ENCODE assay signal across 10 cellular contexts in genomic region chr5:133995341-133995740, GRCh38. TPM values are rescaled to one million over a fixed set of nuclear protein-coding genes. Genes with fewer than 3 reads are reported as not detected.
DNase-seq lines count a peak whose midpoint lies in the region; ATAC-seq and TF ChIP-seq lines count a peak whose summit lies in the region.
"Had no signal": no experiment of that assay in that cellular context is flagged by ENCODE, and none has a peak within 500 bp of the region (broad histone marks: within the 10 kb centered on the region; RNA-seq: fewer than 3 reads in every experiment).

No MANE protein-coding gene starts in this region.

- no peaks in the 10 kb centered on the region for H3K27me3 ChIP-seq in mammary epithelial cell (ENCODE audit: insufficient read depth, low read length)
- no peaks in the 10 kb centered on the region for H3K27me3 ChIP-seq in subcutaneous abdominal adipose tissue (ENCODE audit: control insufficient read depth in 5 of 5, insufficient read depth in 4 of 5, low read length in 5 of 5)

- no peak for DNase-seq in MCF 10A (ENCODE audit: unreplicated experiment)
- no peak for DNase-seq in mammary epithelial cell
- no peak for DNase-seq in activated naive CD8-positive, alpha-beta T cell treated with anti-CD3 and anti-CD28 coated beads, Interleukin-2, amount 50 U/mL, for 24 hours
- DNase-seq in iris pigment epithelial cell (ENCODE audit: low read depth), result peak; percentile 8
- DNase-seq in GDM1 (lab: John Stamatoyannopoulos, UW), result no peak
- no peak for DNase-seq in stimulated activated CD4-positive, alpha-beta T cell treated with anti-CD3 and anti-CD28 coated beads, Interleukin-4, amount 100 ng/mL, for 4 hours
- DNase-seq in cerebellar cortex (ENCODE audit: low spot score), result no peak
- DNase-seq: NCI-H1048, T-helper 1 cell had no signal

- H3K36me3 Mint-ChIP-seq in MCF 10A (ENCODE audit: insufficient read depth, unreplicated experiment), result peaks cover 48% of the 10 kb centered on the region
- peaks cover 40% of the 10 kb centered on the region for H3K36me3 Mint-ChIP-seq in activated naive CD8-positive, alpha-beta T cell treated with anti-CD3 and anti-CD28 coated beads, Interleukin-2, amount 50 U/mL, for 24 hours (ENCODE audit: low read depth)

- peak; percentile 30 for ATAC-seq in activated naive CD8-positive, alpha-beta T cell treated with anti-CD3 and anti-CD28 coated beads, Interleukin-2, amount 50 U/mL, for 24 hours

- H3K27me3 Mint-ChIP-seq in MCF 10A (ENCODE audit: insufficient read depth, unreplicated experiment), result no peaks in the 10 kb centered on the region
- no peaks in the 10 kb centered on the region for H3K27me3 Mint-ChIP-seq in activated naive CD8-positive, alpha-beta T cell treated with anti-CD3 and anti-CD28 coated beads, Interleukin-2, amount 50 U/mL, for 24 hours

- no peak overlapping the region for H3K4me2 ChIP-seq in mammary epithelial cell (ENCODE audit: insufficient read depth, low read depth, low read length)

- BruUV-seq in MCF 10A (replicated peaks; lab: Mats Ljungman, UMichigan) (no TSS peak), mammary epithelial cell (replicated peaks; lab: Mats Ljungman, UMichigan) (no TSS peak)

- dilution Hi-C loops in mammary epithelial cell (cut with HindIII; ENCODE audit: low sequenced_read_pairs), result no loop called here

- no peaks in the 10 kb centered on the region for H3K9me3 ChIP-seq in mammary epithelial cell (replicated peaks; ENCODE audit: insufficient read depth, low read length)
- H3K9me3 ChIP-seq in subcutaneous abdominal adipose tissue (ENCODE audit: control insufficient read depth in 5 of 5, low read length in 5 of 5), result no peaks in the 10 kb centered on the region

- H3K4me3 ChIP-seq in mammary epithelial cell (replicated peaks in 1 of 3; ENCODE audit: insufficient read depth in 1 of 3, low read depth in 2 of 3, low read length in 3 of 3) (no peak overlapping the region), subcutaneous abdominal adipose tissue (ENCODE audit: low read depth in 1 of 5, low read length in 5 of 5) (no peak overlapping the region)

- CTCF ChIA-PET in MCF 10A (lab: Yijun Ruan, JAX) (interaction anchor here (0.7 to 7.9 kb wide), 4 partner anchors 15 to 884 kb away, joined by 3 to 79 read pairs (median 3); no protein-coding TSS in a partner anchor), mammary epithelial cell (lab: Charles Lee; ENCODE audit: low non-redundant PET) (no interaction called here)

- H3K36me3 ChIP-seq in mammary epithelial cell (ENCODE audit: insufficient read depth, low read length), result peaks cover 9% of the 10 kb centered on the region
- H3K36me3 ChIP-seq in subcutaneous abdominal adipose tissue (ENCODE audit: control insufficient read depth in 5 of 5, insufficient read depth in 5 of 5, low read length in 5 of 5), result peaks cover 4 to 14% (median 11%) of the 10 kb centered on the region in 5 donors

- H4K20me1 ChIP-seq in mammary epithelial cell (ENCODE audit: insufficient read depth, low read length), result peaks cover 55% of the 10 kb centered on the region

- in situ Hi-C loops in mammary epithelial cell (cut with MboI; ENCODE audit: low sequenced_read_pairs in 2 of 2), result no loop called here

- H3K9ac ChIP-seq in mammary epithelial cell (ENCODE audit: insufficient read depth, low read length), result no peak overlapping the region
- peak overlapping the region in 3 of 5 donors; percentile 5 to 57 (median 30) for H3K9ac ChIP-seq in subcutaneous abdominal adipose tissue (ENCODE audit: low read length in 5 of 5)

- no peaks in the 10 kb centered on the region for H3K9me3 Mint-ChIP-seq in MCF 10A (ENCODE audit: unreplicated experiment)
- H3K9me3 Mint-ChIP-seq in activated naive CD8-positive, alpha-beta T cell treated with anti-CD3 and anti-CD28 coated beads, Interleukin-2, amount 50 U/mL, for 24 hours, result no peaks in the 10 kb centered on the region

- peaks cover 49% of the 10 kb centered on the region for H3K4me1 Mint-ChIP-seq in MCF 10A (ENCODE audit: insufficient read depth, unreplicated experiment)
- H3K4me1 Mint-ChIP-seq in activated naive CD8-positive, alpha-beta T cell treated with anti-CD3 and anti-CD28 coated beads, Interleukin-2, amount 50 U/mL, for 24 hours, result peaks cover 50% of the 10 kb centered on the region

- TF ChIP-seq CTCF in MCF 10A (IDR thresholded peaks at IDR 0.05; ENCODE audit: unreplicated experiment), result no peak
- TF ChIP-seq CTCF in mammary epithelial cell (conservative IDR thresholded peaks at IDR 0.05 in 1 of 2, IDR thresholded peaks at IDR 0.05 in 1 of 2; ENCODE audit: extremely low read depth in 1 of 2, insufficient read depth in 1 of 2, low read depth in 1 of 2, low read length in 2 of 2), result no peak

- intact Hi-C loops in MCF 10A (cut with micrococcal nuclease), result no loop called here
- intact Hi-C loops in mammary epithelial cell (cut with micrococcal nuclease), result no loop called here

- H2AFZ ChIP-seq in mammary epithelial cell (ENCODE audit: low read depth, low read length), result no peak overlapping the region

- no peak overlapping the region for H3K27ac ChIP-seq in mammary epithelial cell (ENCODE audit: insufficient read depth, low read depth, low read length)
- H3K27ac ChIP-seq in subcutaneous abdominal adipose tissue (ENCODE audit: low read depth, low read length), result no peak overlapping the region

- 80% methylated on average over 8 of the region's 8 CpGs for WGBS in mammary epithelial cell (ENCODE audit: low coverage, missing lambda C conversion rate)

- no peak overlapping the region for H3K4me3 Mint-ChIP-seq in MCF 10A (ENCODE audit: unreplicated experiment)
- H3K4me3 Mint-ChIP-seq in activated naive CD8-positive, alpha-beta T cell treated with anti-CD3 and anti-CD28 coated beads, Interleukin-2, amount 50 U/mL, for 24 hours, result no peak overlapping the region

- POLR2A ChIA-PET in MCF 10A (lab: Yijun Ruan, JAX), result interaction anchor here (0.6 to 4.9 kb wide), 3 partner anchors 9 to 973 kb away, joined by 3 to 51 read pairs (median 4); partner anchors contain the start of gene VDAC1

- peak overlapping the region; percentile 20 for H3K27ac Mint-ChIP-seq in MCF 10A (ENCODE audit: low read depth, unreplicated experiment)
- H3K27ac Mint-ChIP-seq in activated naive CD8-positive, alpha-beta T cell treated with anti-CD3 and anti-CD28 coated beads, Interleukin-2, amount 50 U/mL, for 24 hours, result peak overlapping the region; percentile 53

- H3K4me1 ChIP-seq in mammary epithelial cell (ENCODE audit: insufficient read depth, low read length) (peaks cover 17% of the 10 kb centered on the region), subcutaneous abdominal adipose tissue (ENCODE audit: control insufficient read depth in 5 of 5, insufficient read depth in 5 of 5, low read length in 5 of 5) (peaks cover 8 to 48% (median 37%) of the 10 kb centered on the region in 5 donors)

- peaks cover 99% of the 10 kb centered on the region for H3K79me2 ChIP-seq in mammary epithelial cell (ENCODE audit: insufficient read depth, low read length)

RNA-seq across cellular contexts. Expression of gene VDAC1, which starts 9.4 kb away (rescaled TPM):
- total RNA-seq in MCF 10A (2022) (262 and 334 TPM in 2 replicates), mammary epithelial cell (100 to 1,000 TPM; 273 to 375 TPM)
- 209 TPM for polyA plus RNA-seq in mammary epithelial cell
- 296 TPM for polyA minus RNA-seq in mammary epithelial cell

RNA-seq across cellular contexts. Expression of gene C5orf15, which starts 26.9 kb away (rescaled TPM):
- total RNA-seq in MCF 10A (2022), result 35.1 and 53.2 TPM in 2 replicates
- 10 to 100 TPM; 30.0 to 71.3 TPM for total RNA-seq in mammary epithelial cell
- 40.0 TPM for polyA plus RNA-seq in mammary epithelial cell
- polyA minus RNA-seq in mammary epithelial cell, result 4.0 TPM
